9 cellular contexts compared by ENCODE assay signal in the genomic region with DNA sequence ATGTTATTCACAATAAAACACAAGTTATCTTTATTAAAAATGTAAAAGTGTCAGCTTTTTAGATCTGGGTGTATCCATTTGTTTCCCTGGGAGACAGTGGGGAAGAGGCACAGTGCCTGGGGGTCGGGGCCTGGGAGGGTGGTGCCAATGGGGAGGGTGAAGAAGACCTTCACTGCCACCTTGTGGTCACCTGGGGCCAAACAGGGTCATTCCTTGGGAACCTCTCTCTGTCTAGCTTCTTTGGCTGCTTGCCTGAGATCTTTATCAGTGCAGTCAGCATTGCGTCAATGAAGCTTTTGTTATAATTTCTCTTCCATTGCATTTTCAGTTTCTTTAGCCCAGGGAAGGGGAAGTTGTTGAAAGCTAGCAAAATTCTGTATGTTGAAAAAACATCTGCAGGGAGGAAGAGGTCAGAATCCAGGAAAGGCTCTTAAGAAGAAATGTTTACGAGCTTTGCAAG. TPM values are rescaled to one million over a fixed set of nuclear protein-coding genes. Genes with fewer than 3 reads are reported as not detected.
DNase-seq lines count a peak whose midpoint lies in the region; ATAC-seq and TF ChIP-seq lines count a peak whose summit lies in the region.
"Had no signal": no experiment of that assay in that cellular context is flagged by ENCODE, and none has a peak within 500 bp of the region (broad histone marks: within the 10 kb centered on the region; RNA-seq: fewer than 3 reads in every experiment).

No MANE protein-coding gene starts in this region.

- CTCF ChIA-PET in activated B cell treated with CpG ODN at 0.5 μM for 24 hours (lab: Charles Lee), result interaction anchor here (0.9 to 2.2 kb wide), 4 partner anchors 144 to 239 kb away, joined by 3 to 16 read pairs (median 5); no protein-coding TSS in a partner anchor

- peak; percentile 51 for DNase-seq in NCI-H2107 treated with DMSO at 0.1 percent for 48 hours (lab: John Stamatoyannopoulos, UW; ENCODE audit: unreplicated experiment)
- peak; percentile 20 for DNase-seq in activated B cell treated with CpG ODN at 0.5 μM for 24 hours
- peak; percentile 69 for DNase-seq in epithelial cell of esophagus (ENCODE audit: low read depth)
- peak; percentile 17 for DNase-seq in naive B cell
- DNase-seq in lower leg skin (ENCODE audit: low spot score in 2 of 2), result no peak

- H3K4me3 Mint-ChIP-seq in activated B cell treated with CpG ODN at 0.5 μM for 24 hours, result no peak overlapping the region
- H3K4me3 Mint-ChIP-seq in naive B cell, result no peak overlapping the region
- H3K4me3 Mint-ChIP-seq: IgD-negative memory B cell had no signal

- no peak for TF ChIP-seq POLR2A in lower leg skin (IDR thresholded peaks at IDR 0.05)

- H3K27ac ChIP-seq in BLaER1 treated with 17β-estradiol and CSF1 and Interleukin-3, amounts not matched to agents 10 nM and 100 nM, result peak overlapping the region in 1 of 11 experiments; percentile 30; a peak in 1 of 22 replicates

- H3K4me1 Mint-ChIP-seq in activated B cell treated with CpG ODN at 0.5 μM for 24 hours (no peaks in the 10 kb centered on the region), naive B cell (peaks cover 0 to 2% (median 0%) of the 10 kb centered on the region in 3 donors)

- peaks cover 22 to 45% (median 28%) of the 10 kb centered on the region in 10 experiments for H3K4me1 ChIP-seq in BLaER1 treated with 17β-estradiol and CSF1 and Interleukin-3, amounts not matched to agents 10 nM and 100 nM

- H3K9me3 ChIP-seq in BLaER1 treated with 17β-estradiol and CSF1 and Interleukin-3, amounts not matched to agents 10 nM and 100 nM (replicated peaks in 1 of 11), result peaks cover 0 to 5% (median under 1%) of the 10 kb centered on the region in 11 experiments; a peak in 8 of 22 replicates

- H3K27me3 Mint-ChIP-seq in activated B cell treated with CpG ODN at 0.5 μM for 24 hours, result peaks cover 11% of the 10 kb centered on the region
- H3K27me3 Mint-ChIP-seq in naive B cell, result peaks cover 11 to 28% (median 22%) of the 10 kb centered on the region in 3 donors

- POLR2A ChIA-PET in activated B cell treated with CpG ODN at 0.5 μM for 24 hours (lab: Charles Lee), result no interaction called here

- intact Hi-C loops in activated B cell treated with CpG ODN at 0.5 μM for 24 hours (cut with micrococcal nuclease) (no loop called here), lower leg skin (cut with DNase I; ENCODE audit: low total_unique reads) (loop anchor here (5.0 kb wide), 1 partner anchor 142 kb away; no protein-coding TSS in a partner anchor)

- 27 to 29% methylated on average over 3 of the region's 3 CpGs for WGBS in lower leg skin, 2 donors

- no peaks in the 10 kb centered on the region for H3K36me3 Mint-ChIP-seq in activated B cell treated with CpG ODN at 0.5 μM for 24 hours (ENCODE audit: low read depth)
- H3K36me3 Mint-ChIP-seq in naive B cell, result no peaks in the 10 kb centered on the region
- H3K36me3 Mint-ChIP-seq: IgD-negative memory B cell had no signal

- H3K27ac Mint-ChIP-seq in activated B cell treated with CpG ODN at 0.5 μM for 24 hours, result no peak overlapping the region
- H3K27ac Mint-ChIP-seq in naive B cell, result no peak overlapping the region
- H3K27ac Mint-ChIP-seq: IgD-negative memory B cell had no signal

- peak; percentile 77 for ATAC-seq in GM18868 (IDR thresholded peaks at IDR 0.05; ENCODE audit: unreplicated experiment)
- ATAC-seq in HG03139 (IDR thresholded peaks at IDR 0.05; ENCODE audit: unreplicated experiment), result peak; percentile 73
- peak; percentile 61 for ATAC-seq in activated B cell treated with CpG ODN at 0.5 μM for 24 hours (ENCODE audit: low read depth)
- peak; percentile 35 to 60 for ATAC-seq in naive B cell (ENCODE audit: low read depth in 2 of 2)

- no peaks in the 10 kb centered on the region for H4K20me1 ChIP-seq in BLaER1 treated with 17β-estradiol and CSF1 and Interleukin-3, amounts not matched to agents 10 nM and 100 nM

- H3K9me3 Mint-ChIP-seq in activated B cell treated with CpG ODN at 0.5 μM for 24 hours, result no peaks in the 10 kb centered on the region
- peaks cover 0 to 2% (median 0%) of the 10 kb centered on the region in 7 donors for H3K9me3 Mint-ChIP-seq in naive B cell
- H3K9me3 Mint-ChIP-seq: IgD-negative memory B cell had no signal

- no peak overlapping the region for H3K9ac ChIP-seq in BLaER1 treated with 17β-estradiol and CSF1 and Interleukin-3, amounts not matched to agents 10 nM and 100 nM

- no peak for TF ChIP-seq CTCF in activated B cell treated with CpG ODN at 0.5 μM for 24 hours (IDR thresholded peaks at IDR 0.05)
- TF ChIP-seq CTCF in epithelial cell of esophagus (IDR thresholded peaks at IDR 0.05; ENCODE audit: insufficient read depth, low read depth, low read length, missing control alignments), result peak; percentile 53
- no peak for TF ChIP-seq CTCF in lower leg skin (IDR thresholded peaks at IDR 0.05)

- no peaks in the 10 kb centered on the region for H3K27me3 ChIP-seq in BLaER1 treated with 17β-estradiol and CSF1 and Interleukin-3, amounts not matched to agents 10 nM and 100 nM

- H3K36me3 ChIP-seq in BLaER1 treated with 17β-estradiol and CSF1 and Interleukin-3, amounts not matched to agents 10 nM and 100 nM, result no peaks in the 10 kb centered on the region

- no peak overlapping the region; a peak in 1 of 20 replicates for H3K4me3 ChIP-seq in BLaER1 treated with 17β-estradiol and CSF1 and Interleukin-3, amounts not matched to agents 10 nM and 100 nM
- H3K4me3 ChIP-seq in epithelial cell of esophagus (ENCODE audit: low read length) (no peak overlapping the region), lower leg skin (ENCODE audit: low read depth, poor library complexity, severe bottlenecking) (no peak overlapping the region)

- peak overlapping the region in 7 of 11 experiments; percentile 7 to 74 (median 24); a peak in 12 of 22 replicates for H3K4me2 ChIP-seq in BLaER1 treated with 17β-estradiol and CSF1 and Interleukin-3, amounts not matched to agents 10 nM and 100 nM

RNA-seq across cellular contexts. Expression of a gene that starts 39.1 kb away (rescaled TPM):
- total RNA-seq in activated B cell treated with CpG ODN at 0.5 μM for 24 hours (not detected in 2 replicates), lower leg skin (under 1 TPM in 2 of 4 donors, not detected in 2; 0.04 to 0.84 TPM)
- polyA plus RNA-seq in naive B cell (ENCODE audit: low read depth in 6 of 6), result not detected
- polyA plus RNA-seq: IgD-negative memory B cell had no signal

Comparison
In these comparisons a context has a peak if more than half of its experiments do, and no peak if none do; other contexts are left out.
1. DNase-seq: peak in NCI-H2107 treated with DMSO at 0.1 percent for 48 hours (single experiment), activated B cell treated with CpG ODN at 0.5 μM for 24 hours (single experiment), epithelial cell of esophagus (single experiment) and naive B cell (single experiment); none in lower leg skin (0 of 2).
2. Peak in every context shown above with its lines, with median percentiles within 50 percentile points of each other: ATAC-seq.